Comparison of ENCODE assay signal across 1 cellular context in genomic region chr20:16785221-16785620, GRCh38.
TF ChIP-seq lines count a peak whose summit lies in the region.

No MANE protein-coding gene starts in this region.

TF ChIP-seq in endothelial cell of umbilical vein, 7 proteins besides CTCF, POLR2A, EP300 and RAD21:
- no peak for TF ChIP-seq MYC (IDR thresholded peaks at IDR 0.05; ENCODE audit: low read depth, low read length)
- TF ChIP-seq GATA2 (IDR thresholded peaks at IDR 0.05; ENCODE audit: insufficient read depth, insufficient read length, low read depth, low read length) = no peak
- no peak for TF ChIP-seq MAX (IDR thresholded peaks at IDR 0.05; ENCODE audit: insufficient read depth, insufficient read length)
